9 cellular contexts compared by ENCODE assay signal in genomic region chr10:13526952-13527863, GRCh38. TPM values are rescaled to one million over a fixed set of nuclear protein-coding genes. Genes with fewer than 3 reads are reported as not detected.
DNase-seq lines count a peak whose midpoint lies in the region; ATAC-seq, FAIRE-seq and TF ChIP-seq lines count a peak whose summit lies in the region.
"Had no signal": no experiment of that assay in that cellular context is flagged by ENCODE, and none has a peak within 500 bp of the region (broad histone marks: within the 10 kb centered on the region; RNA-seq: fewer than 3 reads in every experiment).

No MANE protein-coding gene starts in this region.

- CTCF ChIA-PET in mammary epithelial cell (lab: Charles Lee; ENCODE audit: low non-redundant PET): interaction anchor here (0.7 kb wide), 1 partner anchor 1596 kb away, joined by 3 read pairs; no protein-coding TSS in a partner anchor

- ATAC-seq in Right ventricle myocardium superior (ENCODE audit: poor library complexity) (no peak), memory B cell (ENCODE audit: low read depth) (no peak), HG03442 (IDR thresholded peaks at IDR 0.05; ENCODE audit: unreplicated experiment) (no peak)

- H3K27ac Mint-ChIP-seq in memory B cell: no peak overlapping the region

- DNase-seq in cardiac muscle cell (ENCODE audit: low read depth in 1 of 2, low spot score in 1 of 2): peak in 1 of 2 donors; percentile 49
- no peak for DNase-seq in Right ventricle myocardium superior
- DNase-seq in mammary epithelial cell: peak; percentile 63
- DNase-seq in memory B cell (ENCODE audit: low spot score in 2 of 2): no peak
- DNase-seq in urothelium cell line (ENCODE audit: low spot score): peak; percentile 54
- no peak for DNase-seq in NCI-H748 treated with DMSO at 0.1 percent for 48 hours (lab: John Stamatoyannopoulos, UW)
- DNase-seq in stimulated activated CD4-positive, alpha-beta T cell treated with anti-CD3 and anti-CD28 coated beads, Interleukin-4, amount 100 ng/mL, for 24 hours: no peak

- H3K4me2 ChIP-seq in mammary epithelial cell (ENCODE audit: insufficient read depth, low read depth, low read length): peak overlapping the region; percentile 92

- H3K27ac ChIP-seq in cardiac muscle cell: no peak overlapping the region
- no peak overlapping the region for H3K27ac ChIP-seq in mammary epithelial cell (ENCODE audit: insufficient read depth, low read depth, low read length)

- H3K36me3 ChIP-seq in cardiac muscle cell: no peaks in the 10 kb centered on the region
- no peaks in the 10 kb centered on the region for H3K36me3 ChIP-seq in mammary epithelial cell (ENCODE audit: insufficient read depth, low read length)

- intact Hi-C loops in Right ventricle myocardium superior (cut with DNase I): no loop called here
- intact Hi-C loops in mammary epithelial cell (cut with micrococcal nuclease): loop anchor here (1.0 kb wide), 1 partner anchor 59 kb away; the partner anchor contains the start of gene PRPF18

- no peak overlapping the region for H2AFZ ChIP-seq in mammary epithelial cell (ENCODE audit: low read depth, low read length)

- dilution Hi-C loops in mammary epithelial cell (cut with HindIII; ENCODE audit: low sequenced_read_pairs): no loop called here

- no peaks in the 10 kb centered on the region for H4K20me1 ChIP-seq in mammary epithelial cell (ENCODE audit: insufficient read depth, low read length)

- no peak overlapping the region for H3K9ac ChIP-seq in mammary epithelial cell (ENCODE audit: insufficient read depth, low read length)

- in situ Hi-C loops in mammary epithelial cell (cut with MboI; ENCODE audit: low sequenced_read_pairs in 2 of 2): loop anchor here in 1 of 2 donors (25.0 kb wide), 1 partner anchor 165 kb away; no protein-coding TSS in a partner anchor

- peak overlapping the region; percentile 64 for H3K4me3 Mint-ChIP-seq in memory B cell

- BruUV-seq in mammary epithelial cell (replicated peaks; lab: Mats Ljungman, UMichigan): TSS peak; percentile 12

- H3K36me3 Mint-ChIP-seq in memory B cell: no peaks in the 10 kb centered on the region

- peaks cover 25% of the 10 kb centered on the region for H3K27me3 Mint-ChIP-seq in memory B cell

- H3K27me3 ChIP-seq in cardiac muscle cell (peaks cover 47% of the 10 kb centered on the region), mammary epithelial cell (ENCODE audit: insufficient read depth, low read length) (no peaks in the 10 kb centered on the region)

- H3K4me1 Mint-ChIP-seq in memory B cell: peaks cover 8% of the 10 kb centered on the region

- WGBS in mammary epithelial cell (ENCODE audit: low coverage, missing lambda C conversion rate): 56% methylated on average over 10 of the region's 10 CpGs

- H3K4me3 ChIP-seq in cardiac muscle cell (peak overlapping the region; percentile 74), mammary epithelial cell (replicated peaks in 1 of 3; ENCODE audit: insufficient read depth in 1 of 3, low read depth in 2 of 3, low read length in 3 of 3) (peak overlapping the region; percentile 41 to 58 (median 45))

- no peaks in the 10 kb centered on the region for H3K9me3 ChIP-seq in cardiac muscle cell (ENCODE audit: low read depth)
- no peaks in the 10 kb centered on the region for H3K9me3 ChIP-seq in mammary epithelial cell (replicated peaks; ENCODE audit: insufficient read depth, low read length)

- FAIRE-seq in urothelium cell line (lab: Jason Lieb, UNC): no peak

- H3K4me1 ChIP-seq in cardiac muscle cell (ENCODE audit: low read depth) (peaks cover 8% of the 10 kb centered on the region), mammary epithelial cell (ENCODE audit: insufficient read depth, low read length) (peaks cover 21% of the 10 kb centered on the region)

- no peaks in the 10 kb centered on the region for H3K9me3 Mint-ChIP-seq in memory B cell

- TF ChIP-seq CTCF in cardiac muscle cell (IDR thresholded peaks at IDR 0.05; ENCODE audit: low read depth, low read length) (no peak), mammary epithelial cell (conservative IDR thresholded peaks at IDR 0.05 in 1 of 2, IDR thresholded peaks at IDR 0.05 in 1 of 2; ENCODE audit: extremely low read depth in 1 of 2, insufficient read depth in 1 of 2, low read depth in 1 of 2, low read length in 2 of 2) (no peak)

- H3K79me2 ChIP-seq in mammary epithelial cell (ENCODE audit: insufficient read depth, low read length): no peaks in the 10 kb centered on the region

RNA-seq across cellular contexts. Expression of gene BEND7, which starts 1.6 kb away (rescaled TPM):
- total RNA-seq in cardiac muscle cell: 10.1 and 10.7 TPM in 2 replicates
- polyA plus RNA-seq in cardiac muscle cell: 10.8 and 12.2 TPM in 2 replicates
- 18.5 TPM for total RNA-seq in Right ventricle myocardium superior
- 1 to 10 TPM; 6.0 to 8.0 TPM for total RNA-seq in mammary epithelial cell
- polyA plus RNA-seq in mammary epithelial cell: 1.4 TPM
- 1.4 TPM for polyA minus RNA-seq in mammary epithelial cell
- total RNA-seq: T-helper 2 cell treated with Interferon-gamma antibody and Interleukin-4, amounts not matched to agents 100 ng/mL and 5 ng/mL, for 36 hours had no signal

RNA-seq across cellular contexts. Expression of gene PRPF18, which starts 59.6 kb away (rescaled TPM):
- total RNA-seq in cardiac muscle cell (12.9 and 17.3 TPM in 2 replicates), Right ventricle myocardium superior (14.9 TPM), mammary epithelial cell (10 to 100 TPM; 22.4 to 23.0 TPM)
- polyA plus RNA-seq in cardiac muscle cell (14.2 and 17.2 TPM in 2 replicates), mammary epithelial cell (11.4 TPM)
- polyA minus RNA-seq in mammary epithelial cell: 1.7 TPM

Comparison
In these comparisons a context has a peak if more than half of its experiments do, and no peak if none do; other contexts are left out.
1. DNase-seq: peak in mammary epithelial cell (single experiment) and urothelium cell line (single experiment); none in Right ventricle myocardium superior (single experiment), memory B cell (0 of 2), NCI-H748 treated with DMSO at 0.1 percent for 48 hours (single experiment) and stimulated activated CD4-positive, alpha-beta T cell treated with anti-CD3 and anti-CD28 coated beads, Interleukin-4, amount 100 ng/mL, for 24 hours (single experiment).